Comparison of ENCODE assay signal across 8 cellular contexts in genomic region chr11:44559207-44559943, GRCh38. TPM values are rescaled to one million over a fixed set of nuclear protein-coding genes. Genes with fewer than 3 reads are reported as not detected.
DNase-seq lines count a peak whose midpoint lies in the region; ATAC-seq, FAIRE-seq and TF ChIP-seq lines count a peak whose summit lies in the region.

No MANE protein-coding gene starts in this region.

- ATAC-seq in GM18517 (IDR thresholded peaks at IDR 0.05; ENCODE audit: unreplicated experiment) (peak; percentile 69), GM23338 (peak; percentile 90)

- H3K4me3 Mint-ChIP-seq in GM23338: peak overlapping the region; percentile 38; the same call in 2 of the 3 replicates
- no peak overlapping the region for H3K4me3 Mint-ChIP-seq in endothelial cell (ENCODE audit: unreplicated experiment)
- H3K4me3 Mint-ChIP-seq in HFFc6: no peak overlapping the region

- H3K36me3 ChIP-seq in GM23338 (ENCODE audit: insufficient read depth) (no peaks in the 10 kb centered on the region), endothelial cell of umbilical vein (ENCODE audit: control insufficient read depth in 2 of 2, extremely low read depth in 1 of 2, insufficient read depth in 2 of 2, low read length in 2 of 2) (no peaks in the 10 kb centered on the region)

- TF ChIP-seq POLR2A in endothelial cell of umbilical vein (IDR thresholded peaks at IDR 0.05; ENCODE audit: low read depth, low read length): no peak

- H4K20me1 ChIP-seq in GM23338 (replicated peaks; ENCODE audit: insufficient read depth): no peaks in the 10 kb centered on the region
- H4K20me1 ChIP-seq in endothelial cell of umbilical vein (replicated peaks; ENCODE audit: control insufficient read depth, extremely low read depth, insufficient read depth, low read length): no peaks in the 10 kb centered on the region

- H3K27ac ChIP-seq in GM23338 (ENCODE audit: low read depth) (peak overlapping the region; percentile 78), endothelial cell of umbilical vein (ENCODE audit: insufficient read depth, low read depth, low read length) (no peak overlapping the region)

- DNase-seq in GM23338 (ENCODE audit: low spot score) (peak; percentile 97), M059J (ENCODE audit: low read depth) (peak; percentile 42), endothelial cell of umbilical vein (ENCODE audit: low read depth, low spot score) (no peak), endothelial cell (ENCODE audit: low spot score) (no peak), occipital lobe (lab: John Stamatoyannopoulos, UW) (no peak), dedifferentiated amniotic fluid mesenchymal stem cell (ENCODE audit: extremely low spot score) (no peak), HFFc6 (no peak)

- peak; percentile 47 for FAIRE-seq in endothelial cell of umbilical vein (lab: Jason Lieb, UNC)

- H2AFZ ChIP-seq in GM23338 (no peak overlapping the region), endothelial cell of umbilical vein (ENCODE audit: low read depth, low read length) (peak overlapping the region; percentile 64)

- H3K4me2 ChIP-seq in GM23338: peak overlapping the region; percentile 5
- H3K4me2 ChIP-seq in endothelial cell of umbilical vein (ENCODE audit: insufficient read depth, low read length): no peak overlapping the region

- H3K27ac Mint-ChIP-seq in GM23338 (peak overlapping the region; percentile 93), endothelial cell (ENCODE audit: unreplicated experiment) (no peak overlapping the region), HFFc6 (no peak overlapping the region)

- H3K27me3 Mint-ChIP-seq in GM23338 (ENCODE audit: insufficient read depth, low read depth, poor library complexity): peaks cover 17% of the 10 kb centered on the region
- H3K27me3 Mint-ChIP-seq in endothelial cell (ENCODE audit: unreplicated experiment): peaks cover 7% of the 10 kb centered on the region
- H3K27me3 Mint-ChIP-seq in HFFc6 (ENCODE audit: insufficient read depth): peaks cover 3% of the 10 kb centered on the region

- H3K79me2 ChIP-seq in GM23338 (replicated peaks; ENCODE audit: insufficient read depth): no peaks in the 10 kb centered on the region
- H3K79me2 ChIP-seq in endothelial cell of umbilical vein (ENCODE audit: control insufficient read depth, insufficient read depth, low read length): no peaks in the 10 kb centered on the region

- H3F3A ChIP-seq in GM23338 (replicated peaks; ENCODE audit: low read depth): no peaks in the 10 kb centered on the region

- intact Hi-C loops in endothelial cell of umbilical vein (cut with micrococcal nuclease): loop anchor here (5.0 kb wide), 1 partner anchor 333 kb away; no protein-coding TSS in a partner anchor

- no peaks in the 10 kb centered on the region for H3K36me3 Mint-ChIP-seq in GM23338 (ENCODE audit: low read depth)
- no peaks in the 10 kb centered on the region for H3K36me3 Mint-ChIP-seq in endothelial cell (ENCODE audit: low read depth, unreplicated experiment)
- H3K36me3 Mint-ChIP-seq in HFFc6 (ENCODE audit: low read depth): no peaks in the 10 kb centered on the region

- no peak for TF ChIP-seq CTCF in GM23338 (conservative IDR thresholded peaks at IDR 0.05; ENCODE audit: low read depth in 2 of 2)
- TF ChIP-seq CTCF in endothelial cell of umbilical vein (IDR thresholded peaks at IDR 0.05; ENCODE audit: extremely low read depth in 1 of 2, insufficient read depth in 1 of 2, low read depth in 1 of 2, low read length in 2 of 2): no peak
- no peak for TF ChIP-seq CTCF in endothelial cell (IDR thresholded peaks at IDR 0.05; ENCODE audit: unreplicated experiment)
- no peak for TF ChIP-seq CTCF in HFFc6 (IDR thresholded peaks at IDR 0.05)

- H3K4me1 Mint-ChIP-seq in GM23338: peaks cover 32% of the 10 kb centered on the region
- peaks cover 6% of the 10 kb centered on the region for H3K4me1 Mint-ChIP-seq in endothelial cell (ENCODE audit: unreplicated experiment)
- peaks cover 19% of the 10 kb centered on the region for H3K4me1 Mint-ChIP-seq in HFFc6 (ENCODE audit: low read depth)

- no peak overlapping the region for H3K9ac ChIP-seq in endothelial cell of umbilical vein (replicated peaks; ENCODE audit: extremely low read depth, insufficient read depth, low read length)

- H3K9me2 ChIP-seq in GM23338 (ENCODE audit: insufficient read depth): no peaks in the 10 kb centered on the region

- H3K9me3 ChIP-seq in endothelial cell of umbilical vein (replicated peaks; ENCODE audit: control insufficient read depth, insufficient read depth, low read length): no peaks in the 10 kb centered on the region

- dilution Hi-C loops in endothelial cell of umbilical vein (cut with MboI; ENCODE audit: extremely low pct_ligation_motif_present, low sequenced_read_pairs): no loop called here

- no TSS peak for BruUV-seq in endothelial cell of umbilical vein (replicated peaks; lab: Mats Ljungman, UMichigan)

- H3K27me3 ChIP-seq in GM23338 (ENCODE audit: insufficient read depth): peaks cover 7% of the 10 kb centered on the region; the same call in 1 of the 2 replicates
- H3K27me3 ChIP-seq in endothelial cell of umbilical vein (ENCODE audit: control insufficient read depth in 2 of 2, insufficient read depth in 2 of 2, low read length in 2 of 2): peaks cover 0 to 4% of the 10 kb centered on the region in 2 experiments

- H3K9me1 ChIP-seq in endothelial cell of umbilical vein (replicated peaks; ENCODE audit: control insufficient read depth, extremely low read depth, insufficient read depth, low read length): no peaks in the 10 kb centered on the region

- H3K4me3 ChIP-seq in GM23338: peak overlapping the region; percentile 0; the same call in 1 of the 2 replicates
- H3K4me3 ChIP-seq in endothelial cell of umbilical vein (replicated peaks in 1 of 3; ENCODE audit: insufficient read depth in 1 of 3, low read depth in 1 of 3, low read length in 3 of 3): no peak overlapping the region

- H3K9me3 Mint-ChIP-seq in GM23338: no peaks in the 10 kb centered on the region
- no peaks in the 10 kb centered on the region for H3K9me3 Mint-ChIP-seq in endothelial cell (ENCODE audit: unreplicated experiment)
- no peaks in the 10 kb centered on the region for H3K9me3 Mint-ChIP-seq in HFFc6

- H3K4me1 ChIP-seq in GM23338 (ENCODE audit: insufficient read depth) (peaks cover 32% of the 10 kb centered on the region), endothelial cell of umbilical vein (ENCODE audit: control insufficient read depth, extremely low read depth, insufficient read depth, low read length) (peaks cover 4% of the 10 kb centered on the region)

- CTCF ChIA-PET in endothelial cell of umbilical vein (lab: Charles Lee): interaction anchor here (1.1 to 15.9 kb wide), 7 partner anchors 10 to 352 kb away, joined by 3 to 860 read pairs (median 8); no protein-coding TSS in a partner anchor

- POLR2A ChIA-PET in endothelial cell of umbilical vein (lab: Charles Lee): no interaction called here

TF ChIP-seq in GM23338, 12 proteins besides CTCF, POLR2A, EP300 and RAD21 (continues in another document):
- TF ChIP-seq POLR2AphosphoS5 (IDR thresholded peaks at IDR 0.05; ENCODE audit: low read depth) (no peak), ZNF331 (CRISPR knock-in tag; IDR thresholded peaks at IDR 0.05; ENCODE audit: low read depth) (no peak), EZH2phosphoT487 (IDR thresholded peaks at IDR 0.05; ENCODE audit: unreplicated experiment) (no peak), STAT1 (IDR thresholded peaks at IDR 0.05; ENCODE audit: unreplicated experiment) (no peak)

TF ChIP-seq in endothelial cell of umbilical vein, 7 proteins besides CTCF, POLR2A, EP300 and RAD21:
- TF ChIP-seq EZH2 (IDR thresholded peaks at IDR 0.05; ENCODE audit: borderline replicate concordance, low read depth, low read length, severe bottlenecking) (no peak), JUN (IDR thresholded peaks at IDR 0.05; ENCODE audit: borderline replicate concordance, insufficient read depth, insufficient read length, low read depth) (no peak), FOS (IDR thresholded peaks at IDR 0.05; ENCODE audit: borderline replicate concordance, insufficient read depth, low read length) (no peak), MAX (IDR thresholded peaks at IDR 0.05; ENCODE audit: insufficient read depth, insufficient read length) (no peak), MYC (IDR thresholded peaks at IDR 0.05; ENCODE audit: low read depth, low read length) (no peak), POLR2AphosphoS5 (IDR thresholded peaks at IDR 0.05; ENCODE audit: insufficient read depth, low read depth, low read length) (no peak), GATA2 (IDR thresholded peaks at IDR 0.05; ENCODE audit: insufficient read depth, insufficient read length, low read depth, low read length) (no peak)

RNA-seq across cellular contexts. Expression of gene CD82, which starts 6.1 kb away (rescaled TPM):
- 4.9 and 9.6 TPM in 2 replicates for total RNA-seq in GM23338 (2014; rRNA removed; shearing (Covaris generic))
- polyA plus RNA-seq in GM23338 (2016; fragmentation: Nextera tagmentation; extraction: Ambion mirVana) (4.4 and 5.5 TPM in 2 replicates), endothelial cell of umbilical vein (14.9 and 17.9 TPM in 2 replicates)
- total RNA-seq in M059J (2014; rRNA removed; shearing (Covaris generic)): 41.6 and 50.0 TPM in 2 replicates
- total RNA-seq in endothelial cell of umbilical vein (24.9 and 25.2 TPM in 2 replicates), endothelial cell (ENCODE audit: unreplicated experiment) (16.1 TPM), occipital lobe (8.3 TPM)
- polyA plus RNA-seq in endothelial cell of umbilical vein (2011; cell fraction: cytosol; rRNA removed): 21.1 and 23.3 TPM in 2 replicates
- polyA plus RNA-seq in endothelial cell of umbilical vein (2011; cell fraction: nucleus; rRNA removed): 6.7 and 8.7 TPM in 2 replicates
- polyA plus RNA-seq in endothelial cell of umbilical vein (2012): 18.3 and 18.6 TPM in 2 replicates
- 19.7 and 20.5 TPM in 2 replicates for polyA minus RNA-seq in endothelial cell of umbilical vein
- polyA minus RNA-seq in endothelial cell of umbilical vein (2011; cell fraction: cytosol; rRNA and poly(A)+ RNA removed): 9.4 TPM
- 3.1 and 4.8 TPM in 2 replicates for polyA minus RNA-seq in endothelial cell of umbilical vein (2011; cell fraction: nucleus; rRNA and poly(A)+ RNA removed)
- 10 to 100 TPM; 17.3 to 31.7 (median 20.7) TPM for total RNA-seq in HFFc6 (2021; fragmentation: NEBNext Ultra II Directional; extraction: Animal tissue kit (Norgen Biotek cat#: 25700))

Comparison
In these comparisons a context has a peak if more than half of its experiments do, and no peak if none do; other contexts are left out.
1. DNase-seq: peak in GM23338 (single experiment) and M059J (single experiment); none in endothelial cell of umbilical vein (single experiment), endothelial cell (single experiment), occipital lobe (single experiment), dedifferentiated amniotic fluid mesenchymal stem cell (single experiment) and HFFc6 (single experiment).